ENCODE assay signal across 8 cellular contexts in the genomic region with DNA sequence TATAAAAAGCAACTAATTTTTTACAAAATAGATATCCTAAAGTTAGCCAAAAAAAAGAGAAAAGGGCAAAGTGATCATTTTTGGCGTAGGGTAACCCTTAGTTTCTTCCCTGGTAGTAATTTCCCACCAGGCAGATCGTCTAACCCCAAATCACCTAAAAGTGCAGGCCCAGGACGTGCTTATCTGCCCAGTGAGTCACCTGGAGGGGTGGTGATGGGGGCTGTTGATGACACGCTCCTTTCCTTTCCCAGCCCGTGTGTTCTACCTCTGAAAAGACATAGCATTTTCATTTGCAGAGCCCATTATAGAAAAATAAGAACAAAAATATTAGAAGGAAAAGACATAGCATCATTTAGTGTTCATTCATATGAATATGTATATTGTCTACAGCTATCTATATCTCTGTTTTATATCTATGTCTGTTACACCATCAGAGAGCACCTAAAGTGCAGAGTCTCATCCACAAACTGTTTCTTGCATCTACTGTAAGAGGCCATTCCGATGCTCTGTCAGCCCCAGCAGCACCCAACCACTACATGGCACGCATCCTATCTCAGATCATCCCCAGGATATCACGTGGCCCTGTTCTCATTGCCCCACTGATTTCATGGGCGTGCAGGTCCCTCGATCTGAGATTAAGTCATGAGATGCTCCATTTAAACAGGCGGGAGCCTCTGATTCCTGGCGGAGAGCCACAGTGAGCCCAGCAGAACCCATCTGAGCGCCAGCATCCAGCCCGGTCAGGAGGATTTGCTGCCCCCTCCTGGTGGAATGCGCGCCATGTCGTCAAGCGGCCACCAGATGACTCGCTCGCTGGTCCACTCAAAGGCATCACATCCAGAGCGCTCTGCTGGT. TPM values are rescaled to one million over a fixed set of nuclear protein-coding genes. Genes with fewer than 3 reads are reported as not detected.
A peak's percentile ranks its signal among the peaks of the same experiment; 100 is the strongest.
DNase-seq lines count a peak whose midpoint lies in the region; ATAC-seq, FAIRE-seq and TF ChIP-seq lines count a peak whose summit lies in the region.

No MANE protein-coding gene starts in this region.

- H2AFZ ChIP-seq in mammary epithelial cell (ENCODE audit: low read depth, low read length) (no peak overlapping the region), keratinocyte (ENCODE audit: control insufficient read depth, low read length) (no peak overlapping the region)

- no peak overlapping the region for H3K4me3 ChIP-seq in CD8-positive, alpha-beta T cell (ENCODE audit: low read depth, low read length)
- H3K4me3 ChIP-seq in HAP-1 (no peak overlapping the region), mammary epithelial cell (replicated peaks in 1 of 3; ENCODE audit: insufficient read depth in 1 of 3, low read depth in 2 of 3, low read length in 3 of 3) (no peak overlapping the region), keratinocyte (ENCODE audit: control insufficient read depth in 2 of 3, extremely low read depth in 1 of 3, insufficient read depth in 2 of 3, low read depth in 1 of 3, low read length in 3 of 3) (no peak overlapping the region)

- FAIRE-seq in keratinocyte (lab: Jason Lieb, UNC) = no peak

- in situ Hi-C loops in HAP-1 (cut with MboI; ENCODE audit: low sequenced_read_pairs) = no loop called here
- in situ Hi-C loops in mammary epithelial cell (cut with MboI; ENCODE audit: low sequenced_read_pairs in 2 of 2) = no loop called here

- dilution Hi-C loops in mammary epithelial cell (cut with HindIII; ENCODE audit: low sequenced_read_pairs) (no loop called here), keratinocyte (cut with MboI; ENCODE audit: extremely low pct_ligation_motif_present, low sequenced_read_pairs) (no loop called here)

- no peaks in the 10 kb centered on the region for H3K9me3 ChIP-seq in CD8-positive, alpha-beta T cell (ENCODE audit: low read length)
- H3K9me3 ChIP-seq in HAP-1 = no peaks in the 10 kb centered on the region; the same call in 1 of the 2 replicates
- H3K9me3 ChIP-seq in mammary epithelial cell (replicated peaks; ENCODE audit: insufficient read depth, low read length) = no peaks in the 10 kb centered on the region
- H3K9me3 ChIP-seq in keratinocyte (ENCODE audit: control insufficient read depth, low read depth, low read length) = no peaks in the 10 kb centered on the region

- H3K4me2 ChIP-seq in mammary epithelial cell (ENCODE audit: insufficient read depth, low read depth, low read length) (no peak overlapping the region), keratinocyte (ENCODE audit: control insufficient read depth, extremely low read depth, insufficient read depth, low read depth, low read length) (no peak overlapping the region)

- H3K79me2 ChIP-seq in mammary epithelial cell (ENCODE audit: insufficient read depth, low read length) (no peaks in the 10 kb centered on the region), keratinocyte (ENCODE audit: control insufficient read depth, insufficient read depth, low read length) (no peaks in the 10 kb centered on the region)

- peak; percentile 98 for ATAC-seq in CD8-positive, alpha-beta T cell
- ATAC-seq in HG03139 (IDR thresholded peaks at IDR 0.05; ENCODE audit: unreplicated experiment) = no peak

- no TSS peak for BruUV-seq in mammary epithelial cell (replicated peaks; lab: Mats Ljungman, UMichigan)

- peak; percentile 96 for TF ChIP-seq CTCF in CD8-positive, alpha-beta T cell (IDR thresholded peaks at IDR 0.05)
- TF ChIP-seq CTCF in mammary epithelial cell (conservative IDR thresholded peaks at IDR 0.05 in 1 of 2, IDR thresholded peaks at IDR 0.05 in 1 of 2; ENCODE audit: extremely low read depth in 1 of 2, insufficient read depth in 1 of 2, low read depth in 1 of 2, low read length in 2 of 2) = peak; percentile 85 to 94
- peak; percentile 82 to 99 (median 85) for TF ChIP-seq CTCF in keratinocyte (optimal IDR thresholded peaks at IDR 0.05 in 1 of 3, IDR thresholded peaks at IDR 0.05 in 1 of 3, conservative IDR thresholded peaks at IDR 0.05 in 1 of 3; ENCODE audit: extremely low read depth in 1 of 3, insufficient read depth in 2 of 3, low read length in 3 of 3)

- H3K27me3 Mint-ChIP-seq in CD8-positive, alpha-beta T cell (ENCODE audit: low read depth) = peaks cover 13% of the 10 kb centered on the region

- peaks cover 3% of the 10 kb centered on the region for H3K27me3 ChIP-seq in CD8-positive, alpha-beta T cell (ENCODE audit: insufficient read depth, low read length)
- H3K27me3 ChIP-seq in HAP-1 (ENCODE audit: low read depth) (no peaks in the 10 kb centered on the region), mammary epithelial cell (ENCODE audit: insufficient read depth, low read length) (no peaks in the 10 kb centered on the region), keratinocyte (ENCODE audit: control insufficient read depth, extremely low read depth, insufficient read depth, low read length) (no peaks in the 10 kb centered on the region)

- H3K9me1 ChIP-seq in keratinocyte (ENCODE audit: control insufficient read depth, extremely low read depth, insufficient read depth, low read length) = no peaks in the 10 kb centered on the region

- POLR2A ChIA-PET in CD8-positive, alpha-beta T cell (lab: Charles Lee) = no interaction called here

- intact Hi-C loops in CD8-positive, alpha-beta T cell (cut with DNase I, micrococcal nuclease) = loop anchor here (1.0 to 5.0 kb wide), 7 partner anchors 20 to 389 kb away; a partner anchor contains a TSS
- intact Hi-C loops in mammary epithelial cell (cut with micrococcal nuclease) = loop anchor here (1.0 to 10.0 kb wide), 4 partner anchors 63 to 387 kb away; a partner anchor contains a TSS

- H3K36me3 Mint-ChIP-seq in CD8-positive, alpha-beta T cell = no peaks in the 10 kb centered on the region

- CTCF ChIA-PET in CD8-positive, alpha-beta T cell (lab: Charles Lee) = interaction anchor here (0.6 to 2.0 kb wide), 6 partner anchors 20 to 62 kb away, joined by 3 to 33 read pairs (median 4); a partner anchor contains a TSS
- CTCF ChIA-PET in mammary epithelial cell (lab: Charles Lee; ENCODE audit: low non-redundant PET) = no interaction called here

- no peak overlapping the region for H3K9ac ChIP-seq in mammary epithelial cell (ENCODE audit: insufficient read depth, low read length)
- H3K9ac ChIP-seq in keratinocyte (ENCODE audit: control insufficient read depth, extremely low read depth, insufficient read depth, low read length) = no peak overlapping the region

- H3K36me3 ChIP-seq in CD8-positive, alpha-beta T cell (ENCODE audit: insufficient read depth, low read length) = no peaks in the 10 kb centered on the region
- H3K36me3 ChIP-seq in HAP-1 (replicated peaks) = no peaks in the 10 kb centered on the region
- no peaks in the 10 kb centered on the region for H3K36me3 ChIP-seq in mammary epithelial cell (ENCODE audit: insufficient read depth, low read length)
- H3K36me3 ChIP-seq in keratinocyte (ENCODE audit: control insufficient read depth in 2 of 2, extremely low read depth in 1 of 2, insufficient read depth in 2 of 2, low read length in 2 of 2) = no peaks in the 10 kb centered on the region

- no peak overlapping the region for H3K27ac ChIP-seq in CD8-positive, alpha-beta T cell (ENCODE audit: low read depth, low read length)
- H3K27ac ChIP-seq in mammary epithelial cell (ENCODE audit: insufficient read depth, low read depth, low read length) (no peak overlapping the region), keratinocyte (ENCODE audit: control insufficient read depth, insufficient read depth, low read length) (no peak overlapping the region)

- H3K4me1 Mint-ChIP-seq in CD8-positive, alpha-beta T cell (ENCODE audit: low read depth) = no peaks in the 10 kb centered on the region

- no peaks in the 10 kb centered on the region for H3K4me1 ChIP-seq in CD8-positive, alpha-beta T cell (ENCODE audit: insufficient read depth, low read length)
- H3K4me1 ChIP-seq in HAP-1 = no peaks in the 10 kb centered on the region
- no peaks in the 10 kb centered on the region for H3K4me1 ChIP-seq in mammary epithelial cell (ENCODE audit: insufficient read depth, low read length)
- no peaks in the 10 kb centered on the region for H3K4me1 ChIP-seq in keratinocyte (ENCODE audit: control insufficient read depth, extremely low read depth, insufficient read depth, low read length)

- no peaks in the 10 kb centered on the region for H4K20me1 ChIP-seq in mammary epithelial cell (ENCODE audit: insufficient read depth, low read length)
- H4K20me1 ChIP-seq in keratinocyte (ENCODE audit: control insufficient read depth, extremely low read depth, insufficient read depth, low read length) = no peaks in the 10 kb centered on the region

- DNase-seq in CD8-positive, alpha-beta T cell = peak; percentile 75 to 93 (median 83)
- peak; percentile 45 to 90 for DNase-seq in HAP-1 (ENCODE audit: low spot score in 2 of 2)
- DNase-seq in NCI-H2196 (lab: John Stamatoyannopoulos, UW; ENCODE audit: unreplicated experiment) = peak; percentile 92
- DNase-seq in activated CD4-positive, CD25-positive, alpha-beta regulatory T cell (lab: John Stamatoyannopoulos, UW) = peak; percentile 71 to 85 (median 76)
- DNase-seq in mammary epithelial cell = peak; percentile 62
- no peak for DNase-seq in keratinocyte (ENCODE audit: low read depth, low spot score)
- peak; percentile 78 to 81 for DNase-seq in stimulated activated CD4-positive, alpha-beta T cell treated with anti-CD3 and anti-CD28 coated beads, Interleukin-1b, Interleukin-23, amount 100 ng/mL, for 1 hour (ENCODE audit: low read depth in 2 of 2)

- WGBS in mammary epithelial cell (ENCODE audit: low coverage, missing lambda C conversion rate) = 27% methylated on average over 13 of the region's 21 CpGs

- H3K9me3 Mint-ChIP-seq in CD8-positive, alpha-beta T cell = no peaks in the 10 kb centered on the region

- no peak overlapping the region for H3K27ac Mint-ChIP-seq in CD8-positive, alpha-beta T cell

- H3K4me3 Mint-ChIP-seq in CD8-positive, alpha-beta T cell = no peak overlapping the region

RNA-seq across cellular contexts. Expression of a gene that starts 8.5 kb away (rescaled TPM):
- total RNA-seq in CD8-positive, alpha-beta T cell = not detected
- total RNA-seq in mammary epithelial cell = not detected
- polyA plus RNA-seq in mammary epithelial cell (not detected), keratinocyte (not detected in 3 replicates)
- polyA minus RNA-seq in mammary epithelial cell (not detected), keratinocyte (not detected in 3 replicates)
- not detected for polyA plus RNA-seq in keratinocyte (2011; ENCODE audit: low read depth)
- polyA plus RNA-seq in keratinocyte (2011; cell fraction: cytosol; rRNA removed) = not detected in 2 replicates
- polyA plus RNA-seq in keratinocyte (2011; cell fraction: nucleus; rRNA removed) = not detected in 2 replicates
- not detected in 2 replicates for polyA plus RNA-seq in keratinocyte (2012; ENCODE audit: low replicate concordance)
- polyA minus RNA-seq in keratinocyte (2011; cell fraction: cytosol; rRNA and poly(A)+ RNA removed) = not detected
- not detected in 2 replicates for polyA minus RNA-seq in keratinocyte (2011; cell fraction: nucleus; rRNA and poly(A)+ RNA removed)

RNA-seq across cellular contexts. Expression of a gene that starts 11.3 kb away (rescaled TPM):
- total RNA-seq in CD8-positive, alpha-beta T cell = not detected
- not detected for total RNA-seq in mammary epithelial cell
- polyA plus RNA-seq in mammary epithelial cell (not detected), keratinocyte (not detected in 3 replicates)
- polyA minus RNA-seq in mammary epithelial cell (not detected), keratinocyte (not detected in 3 replicates)
- not detected for polyA plus RNA-seq in keratinocyte (2011; ENCODE audit: low read depth)
- polyA plus RNA-seq in keratinocyte (2011; cell fraction: cytosol; rRNA removed) = not detected in 2 replicates
- polyA plus RNA-seq in keratinocyte (2011; cell fraction: nucleus; rRNA removed) = not detected in 2 replicates
- polyA plus RNA-seq in keratinocyte (2012; ENCODE audit: low replicate concordance) = not detected in 2 replicates
- not detected for polyA minus RNA-seq in keratinocyte (2011; cell fraction: cytosol; rRNA and poly(A)+ RNA removed)
- polyA minus RNA-seq in keratinocyte (2011; cell fraction: nucleus; rRNA and poly(A)+ RNA removed) = not detected in 2 replicates

RNA-seq across cellular contexts. Expression of a gene that starts 25.8 kb away (rescaled TPM):
- total RNA-seq in CD8-positive, alpha-beta T cell = not detected
- not detected for total RNA-seq in mammary epithelial cell
- polyA plus RNA-seq in mammary epithelial cell = not detected
- not detected for polyA minus RNA-seq in mammary epithelial cell
- polyA plus RNA-seq in keratinocyte = not detected in 3 replicates
- not detected for polyA plus RNA-seq in keratinocyte (2011; ENCODE audit: low read depth)
- polyA plus RNA-seq in keratinocyte (2011; cell fraction: cytosol; rRNA removed) = not detected in 2 replicates
- polyA plus RNA-seq in keratinocyte (2011; cell fraction: nucleus; rRNA removed) = not detected in 2 replicates
- not detected in 2 replicates for polyA plus RNA-seq in keratinocyte (2012; ENCODE audit: low replicate concordance)
- polyA minus RNA-seq in keratinocyte = not detected in 3 replicates
- polyA minus RNA-seq in keratinocyte (2011; cell fraction: cytosol; rRNA and poly(A)+ RNA removed) = not detected
- polyA minus RNA-seq in keratinocyte (2011; cell fraction: nucleus; rRNA and poly(A)+ RNA removed) = not detected in 2 replicates

RNA-seq across cellular contexts. Expression of a gene that starts 30.6 kb away (rescaled TPM):
- 1,000 to 10,000 TPM; 2,006 to 2,016 TPM for total RNA-seq in CD8-positive, alpha-beta T cell
- 1,000 to 10,000 TPM; 1,098 to 1,139 TPM for total RNA-seq in mammary epithelial cell
- polyA plus RNA-seq in mammary epithelial cell (2,376 TPM), keratinocyte (1,666 to 2,598 TPM (median 1,866 TPM) in 3 replicates)
- polyA minus RNA-seq in mammary epithelial cell (1,031 TPM), keratinocyte (519 to 770 TPM (median 701 TPM) in 3 replicates)
- 468 TPM for polyA plus RNA-seq in keratinocyte (2011; ENCODE audit: low read depth)
- polyA plus RNA-seq in keratinocyte (2011; cell fraction: cytosol; rRNA removed) = 1,169 and 2,467 TPM in 2 replicates
- polyA plus RNA-seq in keratinocyte (2011; cell fraction: nucleus; rRNA removed) = 562 and 695 TPM in 2 replicates
- polyA plus RNA-seq in keratinocyte (2012; ENCODE audit: low replicate concordance) = 2,423 and 2,469 TPM in 2 replicates
- polyA minus RNA-seq in keratinocyte (2011; cell fraction: cytosol; rRNA and poly(A)+ RNA removed) = 1,006 TPM
- polyA minus RNA-seq in keratinocyte (2011; cell fraction: nucleus; rRNA and poly(A)+ RNA removed) = 236 and 249 TPM in 2 replicates

RNA-seq across cellular contexts. Expression of a gene that starts 40.2 kb away (rescaled TPM):
- total RNA-seq in CD8-positive, alpha-beta T cell = 10 to 100 TPM; 13.9 to 14.6 TPM
- total RNA-seq in mammary epithelial cell = 10 to 100 TPM; 65.3 to 94.0 TPM
- polyA plus RNA-seq in mammary epithelial cell = 82.0 TPM
- polyA minus RNA-seq in mammary epithelial cell = 26.7 TPM
- 36.5 to 49.7 TPM (median 40.5 TPM) in 3 replicates for polyA plus RNA-seq in keratinocyte
- polyA plus RNA-seq in keratinocyte (2011; ENCODE audit: low read depth) = 8.1 TPM
- 30.5 and 56.0 TPM in 2 replicates for polyA plus RNA-seq in keratinocyte (2011; cell fraction: cytosol; rRNA removed)
- polyA plus RNA-seq in keratinocyte (2011; cell fraction: nucleus; rRNA removed) = 22.0 and 30.1 TPM in 2 replicates
- polyA plus RNA-seq in keratinocyte (2012; ENCODE audit: low replicate concordance) = 22.8 and 48.0 TPM in 2 replicates
- polyA minus RNA-seq in keratinocyte = 22.7 to 39.1 TPM (median 33.0 TPM) in 3 replicates
- polyA minus RNA-seq in keratinocyte (2011; cell fraction: cytosol; rRNA and poly(A)+ RNA removed) = 60.6 TPM
- 11.6 and 14.2 TPM in 2 replicates for polyA minus RNA-seq in keratinocyte (2011; cell fraction: nucleus; rRNA and poly(A)+ RNA removed)
